Comparison of ENCODE assay signal across 10 cellular contexts in the genomic region with DNA sequence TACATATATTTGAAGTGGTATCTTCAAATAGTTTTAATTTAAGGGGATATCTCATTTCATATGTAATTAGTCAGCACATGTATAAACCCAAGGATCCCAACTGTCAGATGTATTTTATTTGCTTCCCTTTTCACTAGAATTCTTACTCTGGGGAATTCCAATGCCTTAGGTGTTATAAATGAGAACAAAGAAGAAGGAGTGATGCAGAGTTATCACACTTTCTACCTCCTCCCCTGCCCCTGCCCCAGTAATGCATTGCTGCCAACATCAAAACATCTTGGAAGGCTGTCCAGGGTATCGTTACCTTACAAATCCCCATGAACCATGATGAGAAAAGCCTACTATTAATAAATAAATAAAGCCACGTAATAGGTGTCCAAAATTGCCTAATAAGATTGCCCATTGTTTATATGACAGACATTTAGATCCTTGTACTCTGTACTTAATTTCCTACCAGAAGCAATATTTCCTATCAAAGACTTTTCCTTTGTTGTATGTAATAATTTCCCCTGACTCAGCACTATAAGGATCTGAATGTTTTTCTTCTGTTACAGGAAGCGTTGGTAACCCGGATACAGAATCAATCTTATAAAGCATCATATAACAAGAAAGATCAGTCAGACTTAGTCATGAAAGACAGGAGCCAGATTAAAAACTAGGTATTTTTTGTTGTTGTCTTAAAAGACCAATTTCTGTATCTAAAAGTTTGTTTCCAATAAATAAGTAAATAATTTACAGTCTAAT. TPM values are rescaled to one million over a fixed set of nuclear protein-coding genes. Genes with fewer than 3 reads are reported as not detected.
A peak's percentile ranks its signal among the peaks of the same experiment; 100 is the strongest.
DNase-seq lines count a peak whose midpoint lies in the region; ATAC-seq, FAIRE-seq and TF ChIP-seq lines count a peak whose summit lies in the region.
"Had no signal": no experiment of that assay in that cellular context is flagged by ENCODE, and none has a peak within 500 bp of the region (broad histone marks: within the 10 kb centered on the region; RNA-seq: fewer than 3 reads in every experiment).

No MANE protein-coding gene starts in this region.

- in situ Hi-C loops in HepG2 (cut with HindIII; ENCODE audit: extremely low pct_ligation_motif_present, low pct_unique_long_range_greater_than_20kb), result no loop called here

- no TSS peak for BruUV-seq in HepG2 (replicated peaks; lab: Mats Ljungman, UMichigan)

- H3K36me3 Mint-ChIP-seq in IgD-negative memory B cell, result peaks cover 9% of the 10 kb centered on the region
- H3K36me3 Mint-ChIP-seq in activated naive CD8-positive, alpha-beta T cell treated with anti-CD3 and anti-CD28 coated beads, Interleukin-2, amount 50 U/mL, for 24 hours (ENCODE audit: low read depth), result peaks cover 70% of the 10 kb centered on the region
- H3K36me3 Mint-ChIP-seq: WTC11 had no signal

- no peaks in the 10 kb centered on the region for H3K27me3 Mint-ChIP-seq in IgD-negative memory B cell
- no peaks in the 10 kb centered on the region for H3K27me3 Mint-ChIP-seq in activated naive CD8-positive, alpha-beta T cell treated with anti-CD3 and anti-CD28 coated beads, Interleukin-2, amount 50 U/mL, for 24 hours

- WGBS in HepG2 (ENCODE audit: low lambda C conversion rate), result 96% methylated on average over 4 of the region's 4 CpGs

- no peak overlapping the region for H3K4me3 ChIP-seq in AG10803 (ENCODE audit: low read length)
- H3K4me3 ChIP-seq in HepG2 (replicated peaks in 1 of 3; ENCODE audit: insufficient read depth in 1 of 3, low read depth in 2 of 3, low read length in 3 of 3), result no peak overlapping the region

- H3K4me1 Mint-ChIP-seq in IgD-negative memory B cell, result peaks cover 34 to 52% (median 48%) of the 10 kb centered on the region in 3 donors
- peaks cover 93% of the 10 kb centered on the region for H3K4me1 Mint-ChIP-seq in activated naive CD8-positive, alpha-beta T cell treated with anti-CD3 and anti-CD28 coated beads, Interleukin-2, amount 50 U/mL, for 24 hours

- POLR2A ChIA-PET in HepG2 (lab: Yijun Ruan, JAX), result no interaction called here

- H3K36me3 ChIP-seq in HepG2 (replicated peaks in 1 of 2; ENCODE audit: control insufficient read depth in 1 of 2, insufficient read depth in 2 of 2, low read length in 2 of 2), result no peaks in the 10 kb centered on the region

- peak; percentile 21 for DNase-seq in AG10803 (ENCODE audit: low read depth)
- no peak for DNase-seq in activated naive CD8-positive, alpha-beta T cell treated with anti-CD3 and anti-CD28 coated beads, Interleukin-2, amount 50 U/mL, for 24 hours
- no peak for DNase-seq in HepG2 (ENCODE audit: low spot score)
- DNase-seq in NCI-H2029 treated with DMSO at 0.1 percent for 48 hours (lab: John Stamatoyannopoulos, UW), result no peak
- no peak for DNase-seq in HPDE6-E6E7 (ENCODE audit: extremely low spot score)
- DNase-seq in HuH-7 (ENCODE audit: low spot score), result no peak
- DNase-seq: Caco-2 had no signal

- no peaks in the 10 kb centered on the region for H3K9me3 ChIP-seq in HepG2 (ENCODE audit: low read length)
- H3K9me3 ChIP-seq: Caco-2 had no signal

- peaks cover 0 to 4% (median 0%) of the 10 kb centered on the region in 3 donors for H3K9me3 Mint-ChIP-seq in IgD-negative memory B cell
- H3K9me3 Mint-ChIP-seq in activated naive CD8-positive, alpha-beta T cell treated with anti-CD3 and anti-CD28 coated beads, Interleukin-2, amount 50 U/mL, for 24 hours, result peaks cover 16% of the 10 kb centered on the region
- H3K9me3 Mint-ChIP-seq: WTC11 had no signal

- CTCF ChIA-PET in HepG2 (lab: Yijun Ruan, JAX; ENCODE audit: low intra/inter-chr PET ratio, low total read pairs), result no interaction called here

- no peak overlapping the region for H3K9ac ChIP-seq in HepG2 (ENCODE audit: insufficient read depth, low read depth, low read length)

- TF ChIP-seq POLR2A in HepG2 (IDR thresholded peaks at IDR 0.05; ENCODE audit: insufficient read depth in 1 of 2, low read depth in 2 of 2, low read length in 2 of 2), result no peak

- no peak overlapping the region for H2AFZ ChIP-seq in HepG2 (ENCODE audit: low read length)

- H3K4me2 ChIP-seq in HepG2 (ENCODE audit: low read depth, low read length), result no peak overlapping the region

- H3K79me2 ChIP-seq in HepG2 (ENCODE audit: insufficient read depth, low read length), result peaks cover 4% of the 10 kb centered on the region

- H4K20me1 ChIP-seq in HepG2 (ENCODE audit: insufficient read depth, low read length), result no peaks in the 10 kb centered on the region; the same call in 1 of the 2 replicates

- TF ChIP-seq RAD21 in HepG2 (CRISPR knock-in tag; IDR thresholded peaks at IDR 0.05), result no peak

- no peaks in the 10 kb centered on the region for H3K27me3 ChIP-seq in HepG2 (ENCODE audit: control insufficient read depth in 1 of 2, insufficient read depth in 2 of 2, low read length in 2 of 2)

- H3K27ac Mint-ChIP-seq in IgD-negative memory B cell, result peak overlapping the region; percentile 16 to 71 (median 65)
- H3K27ac Mint-ChIP-seq in activated naive CD8-positive, alpha-beta T cell treated with anti-CD3 and anti-CD28 coated beads, Interleukin-2, amount 50 U/mL, for 24 hours, result peak overlapping the region; percentile 100

- TF ChIP-seq CTCF in AG10803 (conservative IDR thresholded peaks at IDR 0.05; ENCODE audit: low read length) (no peak), HepG2 (CRISPR knock-in tag; IDR thresholded peaks at IDR 0.05) (no peak)

- no peak for ATAC-seq in activated naive CD8-positive, alpha-beta T cell treated with anti-CD3 and anti-CD28 coated beads, Interleukin-2, amount 50 U/mL, for 24 hours
- no peak for ATAC-seq in HepG2
- no peak for ATAC-seq in GM19395 (IDR thresholded peaks at IDR 0.05; ENCODE audit: unreplicated experiment)
- ATAC-seq: WTC11 had no signal

- peak overlapping the region in 2 of 4 donors; percentile 31 to 63 for H3K4me3 Mint-ChIP-seq in IgD-negative memory B cell
- peak overlapping the region; percentile 49 for H3K4me3 Mint-ChIP-seq in activated naive CD8-positive, alpha-beta T cell treated with anti-CD3 and anti-CD28 coated beads, Interleukin-2, amount 50 U/mL, for 24 hours
- H3K4me3 Mint-ChIP-seq: WTC11 had no signal

- no peak overlapping the region for H3K27ac ChIP-seq in HepG2 (ENCODE audit: extremely low read length, insufficient read depth, low read length)

- FAIRE-seq in HepG2 (lab: Jason Lieb, UNC), result no peak

- H3K4me1 ChIP-seq in HepG2 (ENCODE audit: insufficient read depth, low read length), result peaks cover 4% of the 10 kb centered on the region; the same call in 1 of the 2 replicates
- H3K4me1 ChIP-seq: Caco-2 had no signal

- TF ChIP-seq EP300 in HepG2 (IDR thresholded peaks at IDR 0.05; ENCODE audit: low read depth in 2 of 2, low read length in 2 of 2) (no peak), HepG2 (CRISPR knock-in tag; IDR thresholded peaks at IDR 0.05; ENCODE audit: borderline replicate concordance) (no peak)

- intact Hi-C loops in HepG2 (cut with micrococcal nuclease; ENCODE audit: unreplicated experiment), result loop anchor here (5.0 kb wide), 1 partner anchor 37 kb away; a partner anchor contains a TSS

TF ChIP-seq in HepG2, 621 proteins besides CTCF, POLR2A, EP300 and RAD21:
- TF ChIP-seq, protein P1, sequence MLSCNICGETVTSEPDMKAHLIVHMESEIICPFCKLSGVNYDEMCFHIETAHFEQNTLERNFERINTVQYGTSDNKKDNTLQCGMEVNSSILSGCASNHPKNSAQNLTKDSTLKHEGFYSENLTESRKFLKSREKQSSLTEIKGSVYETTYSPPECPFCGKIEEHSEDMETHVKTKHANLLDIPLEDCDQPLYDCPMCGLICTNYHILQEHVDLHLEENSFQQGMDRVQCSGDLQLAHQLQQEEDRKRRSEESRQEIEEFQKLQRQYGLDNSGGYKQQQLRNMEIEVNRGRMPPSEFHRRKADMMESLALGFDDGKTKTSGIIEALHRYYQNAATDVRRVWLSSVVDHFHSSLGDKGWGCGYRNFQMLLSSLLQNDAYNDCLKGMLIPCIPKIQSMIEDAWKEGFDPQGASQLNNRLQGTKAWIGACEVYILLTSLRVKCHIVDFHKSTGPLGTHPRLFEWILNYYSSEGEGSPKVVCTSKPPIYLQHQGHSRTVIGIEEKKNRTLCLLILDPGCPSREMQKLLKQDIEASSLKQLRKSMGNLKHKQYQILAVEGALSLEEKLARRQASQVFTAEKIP (CRISPR knock-in tag; IDR thresholded peaks at IDR 0.05; ENCODE audit: borderline replicate concordance), result no peak
- TF ChIP-seq ZNF775 (CRISPR knock-in tag; IDR thresholded peaks at IDR 0.05; ENCODE audit: borderline replicate concordance), result no peak
- TF ChIP-seq MAFF (IDR thresholded peaks at IDR 0.05; ENCODE audit: low read depth, low read length), result peak; percentile 96
- TF ChIP-seq, protein P2, sequence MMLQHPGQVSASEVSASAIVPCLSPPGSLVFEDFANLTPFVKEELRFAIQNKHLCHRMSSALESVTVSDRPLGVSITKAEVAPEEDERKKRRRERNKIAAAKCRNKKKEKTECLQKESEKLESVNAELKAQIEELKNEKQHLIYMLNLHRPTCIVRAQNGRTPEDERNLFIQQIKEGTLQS (CRISPR knock-in tag; IDR thresholded peaks at IDR 0.05), result no peak
- peak; percentile 93 to 98 for TF ChIP-seq MAFK (conservative IDR thresholded peaks at IDR 0.05 in 1 of 2, IDR thresholded peaks at IDR 0.05 in 1 of 2; ENCODE audit: low read length in 2 of 2)
TF ChIP-seq in HepG2: peak in this region for 2.

RNA-seq across cellular contexts. Expression of a gene that starts 38.8 kb away (rescaled TPM):
- polyA plus RNA-seq in IgD-negative memory B cell, result 16.0 TPM
- total RNA-seq in HepG2 (2016; rRNA removed; fragmentation: Illumina TruSeq; extraction: Trizol), result 5.1 and 9.8 TPM in 2 replicates
- total RNA-seq in HepG2 (2016; cell fraction: cytosol; rRNA removed; fragmentation: Illumina TruSeq; extraction: Trizol; ENCODE audit: low read depth), result 1.1 and 1.6 TPM in 2 replicates
- total RNA-seq in HepG2 (2016; cell fraction: insoluble cytoplasmic fraction; rRNA removed; fragmentation: Illumina TruSeq; extraction: Trizol), result 7.4 and 8.5 TPM in 2 replicates
- total RNA-seq in HepG2 (2016; cell fraction: membrane; rRNA removed; fragmentation: Illumina TruSeq; extraction: Trizol), result 2.3 and 3.5 TPM in 2 replicates
- 36.8 and 38.2 TPM in 2 replicates for total RNA-seq in HepG2 (2016; cell fraction: nucleus; rRNA removed; fragmentation: Illumina TruSeq; extraction: Trizol)
- polyA plus RNA-seq in HepG2 (2011; rRNA removed), result 14.9 and 16.4 TPM in 2 replicates
- polyA plus RNA-seq in HepG2 (2011; cell fraction: cytosol; rRNA removed), result 5.3 and 9.4 TPM in 2 replicates
- 24.6 and 25.9 TPM in 2 replicates for polyA plus RNA-seq in HepG2 (2011; cell fraction: nucleus; rRNA removed)
- 12.7 and 15.0 TPM in 2 replicates for polyA plus RNA-seq in HepG2 (2012)
- polyA plus RNA-seq in HepG2 (2016; cell fraction: cytosol; fragmentation: Illumina TruSeq; extraction: Trizol; ENCODE audit: low read depth), result 0.40 and 0.97 TPM in 2 replicates
- polyA plus RNA-seq in HepG2 (2016; cell fraction: insoluble cytoplasmic fraction; fragmentation: Illumina TruSeq; extraction: Trizol; ENCODE audit: low read depth), result 4.2 and 6.6 TPM in 2 replicates
- 1.3 and 1.9 TPM in 2 replicates for polyA plus RNA-seq in HepG2 (2016; cell fraction: membrane; fragmentation: Illumina TruSeq; extraction: Trizol; ENCODE audit: low read depth)
- polyA plus RNA-seq in HepG2 (2016; cell fraction: nucleus; fragmentation: Illumina TruSeq; extraction: Trizol; ENCODE audit: insufficient read depth, low read depth), result 17.4 and 22.5 TPM in 2 replicates
- polyA minus RNA-seq in HepG2 (2011; rRNA and poly(A)+ RNA removed; ENCODE audit: low replicate concordance), result 4.3 and 14.6 TPM in 2 replicates
- polyA minus RNA-seq in HepG2 (2011; cell fraction: cytosol; rRNA and poly(A)+ RNA removed), result 9.0 and 9.7 TPM in 2 replicates
- 226 and 257 TPM in 2 replicates for polyA minus RNA-seq in HepG2 (2011; cell fraction: nucleus; rRNA and poly(A)+ RNA removed)
